ENCODE assay signal across 29 cellular contexts in the genomic region with DNA sequence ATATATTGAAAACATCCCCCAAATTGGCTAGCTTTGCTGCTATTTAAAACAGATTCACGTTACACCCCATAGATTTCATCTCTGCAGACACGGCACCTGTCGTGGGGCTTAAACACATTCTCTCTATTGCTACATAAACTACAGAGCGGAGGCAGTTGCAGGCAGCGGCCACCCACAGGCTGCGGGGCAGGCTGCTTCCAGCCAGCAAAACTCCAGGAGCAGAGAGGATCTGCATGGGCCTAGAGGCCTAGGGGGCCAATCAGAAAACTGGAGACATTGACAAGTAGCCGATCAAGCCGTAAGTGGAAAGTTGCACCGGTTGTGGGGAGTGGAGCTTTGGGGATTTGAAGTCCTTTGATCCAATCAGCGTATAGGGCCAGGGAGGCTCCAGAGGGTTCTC.
"Had no signal": no experiment of that assay in that cellular context is flagged by ENCODE, and none has a peak within 500 bp of the region (broad histone marks: within the 10 kb centered on the region; RNA-seq: fewer than 3 reads in every experiment).

No MANE protein-coding gene starts in this region.

- H3K9me3 ChIP-seq: body of pancreas, colonic mucosa, gastrocnemius medialis, pancreas, psoas muscle, right atrium auricular region, stomach, tibial artery had no signal

- H3K4me3 Mint-ChIP-seq: activated naive CD8-positive, alpha-beta T cell; immature natural killer cell; mesothelial cell of epicardium; naive B cell; stimulated activated naive B cell treated with anti-CD40 and anti-IgM and Interleukin-4, amounts not matched to agents 10 μg/mL and 1 μg/mL and 100 μg/mL, for 72 hours; T-helper 2 cell treated with Interferon-gamma antibody and Interleukin-4, amounts not matched to agents 5 μg/mL and 100 μg/mL, for 36 hours had no signal

- DNase-seq: activated CD4-positive, alpha-beta T cell treated with anti-CD3 and anti-CD28 coated beads for 4 hours; activated CD4-positive, alpha-beta T cell treated with anti-CD3 and anti-CD28 coated beads, Interleukin-2, amount 50 U/mL, for 4 hours; activated effector memory CD4-positive, alpha-beta T cell treated with Interleukin-2 at 50 U/mL for 16 hours; activated naive CD4-positive, alpha-beta T cell treated with Interleukin-2 at 50 U/mL for 16 hours; activated T-cell treated with anti-CD3 and anti-CD28 coated beads for 4 hours; aorta; body of pancreas; cerebellar nuclear complex; colonic mucosa; effector memory CD4-positive, alpha-beta T cell; erythroblast; gastrocnemius medialis; immature natural killer cell; kidney; left colon; naive B cell; nucleus accumbens; pancreas; psoas muscle; stimulated activated CD4-positive, alpha-beta T cell treated with anti-CD3 and anti-CD28 coated beads, Interleukin-15, amount 100 ng/mL, for 24 hours; stimulated activated CD4-positive, alpha-beta T cell treated with anti-CD3 and anti-CD28 coated beads, Interleukin-2, amount 100 ng/mL, for 24 hours; stimulated activated naive B cell treated with anti-CD40 and anti-IgM and Interleukin-4, amounts not matched to agents 10 μg/mL and 1 μg/mL and 100 μg/mL, for 72 hours; stomach; tibial artery had no signal

- H3K27me3 ChIP-seq: body of pancreas, colonic mucosa, pancreas, right atrium auricular region had no signal

- H3K4me2 ChIP-seq: hepatocyte had no signal

- H3K36me3 Mint-ChIP-seq: activated naive CD8-positive, alpha-beta T cell; immature natural killer cell; mesothelial cell of epicardium; stimulated activated naive B cell treated with anti-CD40 and anti-IgM and Interleukin-4, amounts not matched to agents 10 μg/mL and 1 μg/mL and 100 μg/mL, for 72 hours had no signal

- H3K4me1 Mint-ChIP-seq: immature natural killer cell; mesothelial cell of epicardium; naive B cell; stimulated activated naive B cell treated with anti-CD40 and anti-IgM and Interleukin-4, amounts not matched to agents 10 μg/mL and 1 μg/mL and 100 μg/mL, for 72 hours had no signal

- H3K36me3 ChIP-seq: colonic mucosa, gastrocnemius medialis, pancreas, right atrium auricular region, stomach, tibial artery had no signal

- H3K79me2 ChIP-seq: hepatocyte had no signal

- H3K27ac Mint-ChIP-seq: activated naive CD8-positive, alpha-beta T cell; immature natural killer cell; mesothelial cell of epicardium; naive B cell; stimulated activated naive B cell treated with anti-CD40 and anti-IgM and Interleukin-4, amounts not matched to agents 10 μg/mL and 1 μg/mL and 100 μg/mL, for 72 hours; T-helper 2 cell treated with Interferon-gamma antibody and Interleukin-4, amounts not matched to agents 5 μg/mL and 100 μg/mL, for 36 hours had no signal

- H3K4me1 ChIP-seq: body of pancreas, colonic mucosa, gastrocnemius medialis, pancreas, psoas muscle, right atrium auricular region, stomach, tibial artery had no signal

- H3K4me3 ChIP-seq: body of pancreas, colonic mucosa, gastrocnemius medialis, hepatocyte, pancreas, psoas muscle, right atrium auricular region, stomach, tibial artery had no signal

- H3K9me3 Mint-ChIP-seq: mesothelial cell of epicardium; stimulated activated naive B cell treated with anti-CD40 and anti-IgM and Interleukin-4, amounts not matched to agents 10 μg/mL and 1 μg/mL and 100 μg/mL, for 72 hours; T-helper 2 cell treated with Interferon-gamma antibody and Interleukin-4, amounts not matched to agents 5 μg/mL and 100 μg/mL, for 36 hours had no signal

- H3K27ac ChIP-seq: body of pancreas, colonic mucosa, gastrocnemius medialis, hepatocyte, pancreas, psoas muscle, right atrium auricular region, stomach, tibial artery had no signal

- ATAC-seq: body of pancreas; gastrocnemius medialis; left colon; pancreas; psoas muscle; stimulated activated naive B cell treated with anti-CD40 and anti-IgM and Interleukin-4, amounts not matched to agents 10 μg/mL and 1 μg/mL and 100 μg/mL, for 72 hours had no signal

- H2AFZ ChIP-seq: hepatocyte had no signal
